ENCODE assay signal across 8 cellular contexts in the genomic region with DNA sequence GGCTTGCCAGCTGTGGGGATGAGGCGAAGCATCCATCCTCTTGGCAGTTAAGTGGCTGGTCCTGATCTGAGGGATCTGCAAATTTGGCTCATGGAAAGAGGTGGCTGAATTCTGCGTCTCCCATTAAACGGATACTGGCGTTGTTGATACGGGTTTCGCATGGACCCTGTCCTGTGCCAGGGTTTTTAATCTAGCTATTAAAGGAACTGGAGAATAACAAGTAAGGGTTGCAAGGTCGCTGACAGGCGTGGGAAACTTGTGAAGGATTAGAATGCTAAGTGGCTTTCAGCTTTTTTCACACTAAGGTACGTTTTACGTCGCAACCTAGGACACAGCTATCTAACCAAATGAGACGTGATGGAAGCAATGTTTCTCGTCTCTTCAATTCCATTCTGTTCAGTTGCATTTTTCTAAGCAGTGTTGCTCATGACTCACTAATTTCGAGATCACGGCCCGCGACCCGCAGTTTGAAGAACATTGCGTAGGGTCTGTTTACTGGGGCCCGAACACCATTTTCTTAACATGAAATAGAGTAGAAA. TPM values are rescaled to one million over a fixed set of nuclear protein-coding genes. Genes with fewer than 3 reads are reported as not detected.
DNase-seq lines count a peak whose midpoint lies in the region; ATAC-seq and TF ChIP-seq lines count a peak whose summit lies in the region.

No MANE protein-coding gene starts in this region.

- no peaks in the 10 kb centered on the region for H3K9me3 Mint-ChIP-seq in type B pancreatic cell

- no peak overlapping the region for H4K5ac ChIP-seq in mesendoderm (ENCODE audit: low read length)

- no peak overlapping the region for H2BK5ac ChIP-seq in mesendoderm (ENCODE audit: low read length)

- no peak overlapping the region for H2AK5ac ChIP-seq in mesendoderm (ENCODE audit: low read length)

- H3K56ac ChIP-seq in mesendoderm (ENCODE audit: low read length): peak overlapping the region; percentile 96

- TF ChIP-seq CTCF in type B pancreatic cell (conservative IDR thresholded peaks at IDR 0.05): no peak

- ATAC-seq in HG02571 (IDR thresholded peaks at IDR 0.05; ENCODE audit: unreplicated experiment) (peak; percentile 2), SK-N-SH treated with all-trans-retinoic acid at 6 μM for 48 hours (peak; percentile 50), HG02970 (IDR thresholded peaks at IDR 0.05; ENCODE audit: low FRiP score, unreplicated experiment) (no peak)

- DNase-seq in EL: peak; percentile 66
- DNase-seq in mesendoderm: no peak
- no peak for DNase-seq in type B pancreatic cell (ENCODE audit: extremely low spot score, unreplicated experiment)
- DNase-seq in globus pallidus (ENCODE audit: low spot score): no peak

- no peak overlapping the region for H3K18ac ChIP-seq in mesendoderm (ENCODE audit: low read length)

- H3K79me1 ChIP-seq in mesendoderm (ENCODE audit: low read length): no peaks in the 10 kb centered on the region

- H3K27ac ChIP-seq in cingulate gyrus (ENCODE audit: low read depth, low read length): peak overlapping the region; percentile 100
- H3K27ac ChIP-seq in mesendoderm (ENCODE audit: low read depth, low read length): peak overlapping the region; percentile 15

- peak overlapping the region; percentile 86 for H3K4me2 ChIP-seq in mesendoderm (ENCODE audit: low read length)

- H3K4ac ChIP-seq in mesendoderm (ENCODE audit: low read depth, low read length): no peak overlapping the region

- H3K36me3 Mint-ChIP-seq in type B pancreatic cell: peaks cover 17% of the 10 kb centered on the region

- H2BK120ac ChIP-seq in mesendoderm (ENCODE audit: low read depth, low read length): no peak overlapping the region

- H3K4me1 Mint-ChIP-seq in type B pancreatic cell (ENCODE audit: unreplicated experiment): peaks cover 23% of the 10 kb centered on the region

- peak overlapping the region; percentile 95 for H3K9ac ChIP-seq in mesendoderm (ENCODE audit: low read length)

- no peaks in the 10 kb centered on the region for H3K36me3 ChIP-seq in mesendoderm (ENCODE audit: control insufficient read depth, insufficient read depth, low read length)

- peaks cover 32% of the 10 kb centered on the region for H3K79me2 ChIP-seq in mesendoderm (ENCODE audit: control insufficient read depth, insufficient read depth, low read length)

- WGBS in mesendoderm (ENCODE audit: extremely low coverage, insufficient coverage, low lambda C conversion rate): no CpG with 5 or more reads among the region's 20 CpGs

- H2BK15ac ChIP-seq in mesendoderm (replicated peaks; ENCODE audit: low read depth): no peak overlapping the region

- H3K23ac ChIP-seq in mesendoderm (ENCODE audit: low read length): no peak overlapping the region

- H3K27ac Mint-ChIP-seq in type B pancreatic cell: peak overlapping the region; percentile 96

- H3K4me1 ChIP-seq in mesendoderm (ENCODE audit: control insufficient read depth, low read depth, low read length): peaks cover 2% of the 10 kb centered on the region

- H3K4me3 Mint-ChIP-seq in type B pancreatic cell: peak overlapping the region; percentile 98

- no peaks in the 10 kb centered on the region for H3K27me3 Mint-ChIP-seq in type B pancreatic cell

- no peaks in the 10 kb centered on the region for H3K27me3 ChIP-seq in mesendoderm (ENCODE audit: insufficient read depth, low read length, poor library complexity)

- peak overlapping the region; percentile 95 for H3K4me3 ChIP-seq in mesendoderm (ENCODE audit: low read length)

- H4K8ac ChIP-seq in mesendoderm (ENCODE audit: low read depth, low read length): no peak overlapping the region

TF ChIP-seq in SK-N-SH treated with all-trans-retinoic acid at 6 μM for 48 hours, 23 proteins besides CTCF, POLR2A, EP300 and RAD21:
- TF ChIP-seq PPARA (CRISPR knock-in tag; IDR thresholded peaks at IDR 0.05; ENCODE audit: borderline replicate concordance) (no peak), GLIS3 (CRISPR knock-in tag; IDR thresholded peaks at IDR 0.05) (no peak), ZC3H10 (CRISPR knock-in tag; IDR thresholded peaks at IDR 0.05) (no peak), SNAI2 (CRISPR knock-in tag; IDR thresholded peaks at IDR 0.05) (no peak), TCF4 (CRISPR knock-in tag; IDR thresholded peaks at IDR 0.05; ENCODE audit: borderline replicate concordance) (no peak), ZNF8 (CRISPR knock-in tag; IDR thresholded peaks at IDR 0.05) (no peak), ARNTL (CRISPR knock-in tag; IDR thresholded peaks at IDR 0.05; ENCODE audit: borderline replicate concordance, low read depth) (no peak)
- TF ChIP-seq, protein P1, sequence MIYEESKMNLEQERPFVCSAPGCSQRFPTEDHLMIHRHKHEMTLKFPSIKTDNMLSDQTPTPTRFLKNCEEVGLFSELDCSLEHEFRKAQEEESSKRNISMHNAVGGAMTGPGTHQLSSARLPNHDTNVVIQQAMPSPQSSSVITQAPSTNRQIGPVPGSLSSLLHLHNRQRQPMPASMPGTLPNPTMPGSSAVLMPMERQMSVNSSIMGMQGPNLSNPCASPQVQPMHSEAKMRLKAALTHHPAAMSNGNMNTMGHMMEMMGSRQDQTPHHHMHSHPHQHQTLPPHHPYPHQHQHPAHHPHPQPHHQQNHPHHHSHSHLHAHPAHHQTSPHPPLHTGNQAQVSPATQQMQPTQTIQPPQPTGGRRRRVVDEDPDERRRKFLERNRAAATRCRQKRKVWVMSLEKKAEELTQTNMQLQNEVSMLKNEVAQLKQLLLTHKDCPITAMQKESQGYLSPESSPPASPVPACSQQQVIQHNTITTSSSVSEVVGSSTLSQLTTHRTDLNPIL (CRISPR knock-in tag; IDR thresholded peaks at IDR 0.05; ENCODE audit: low read depth): no peak
- TF ChIP-seq, protein P2, sequence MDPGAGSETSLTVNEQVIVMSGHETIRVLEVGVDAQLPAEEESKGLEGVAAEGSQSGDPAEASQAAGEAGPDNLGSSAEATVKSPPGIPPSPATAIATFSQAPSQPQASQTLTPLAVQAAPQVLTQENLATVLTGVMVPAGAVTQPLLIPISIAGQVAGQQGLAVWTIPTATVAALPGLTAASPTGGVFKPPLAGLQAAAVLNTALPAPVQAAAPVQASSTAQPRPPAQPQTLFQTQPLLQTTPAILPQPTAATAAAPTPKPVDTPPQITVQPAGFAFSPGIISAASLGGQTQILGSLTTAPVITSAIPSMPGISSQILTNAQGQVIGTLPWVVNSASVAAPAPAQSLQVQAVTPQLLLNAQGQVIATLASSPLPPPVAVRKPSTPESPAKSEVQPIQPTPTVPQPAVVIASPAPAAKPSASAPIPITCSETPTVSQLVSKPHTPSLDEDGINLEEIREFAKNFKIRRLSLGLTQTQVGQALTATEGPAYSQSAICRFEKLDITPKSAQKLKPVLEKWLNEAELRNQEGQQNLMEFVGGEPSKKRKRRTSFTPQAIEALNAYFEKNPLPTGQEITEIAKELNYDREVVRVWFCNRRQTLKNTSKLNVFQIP (CRISPR knock-in tag; IDR thresholded peaks at IDR 0.05; ENCODE audit: borderline replicate concordance, low read depth): no peak
- TF ChIP-seq, protein P3, sequence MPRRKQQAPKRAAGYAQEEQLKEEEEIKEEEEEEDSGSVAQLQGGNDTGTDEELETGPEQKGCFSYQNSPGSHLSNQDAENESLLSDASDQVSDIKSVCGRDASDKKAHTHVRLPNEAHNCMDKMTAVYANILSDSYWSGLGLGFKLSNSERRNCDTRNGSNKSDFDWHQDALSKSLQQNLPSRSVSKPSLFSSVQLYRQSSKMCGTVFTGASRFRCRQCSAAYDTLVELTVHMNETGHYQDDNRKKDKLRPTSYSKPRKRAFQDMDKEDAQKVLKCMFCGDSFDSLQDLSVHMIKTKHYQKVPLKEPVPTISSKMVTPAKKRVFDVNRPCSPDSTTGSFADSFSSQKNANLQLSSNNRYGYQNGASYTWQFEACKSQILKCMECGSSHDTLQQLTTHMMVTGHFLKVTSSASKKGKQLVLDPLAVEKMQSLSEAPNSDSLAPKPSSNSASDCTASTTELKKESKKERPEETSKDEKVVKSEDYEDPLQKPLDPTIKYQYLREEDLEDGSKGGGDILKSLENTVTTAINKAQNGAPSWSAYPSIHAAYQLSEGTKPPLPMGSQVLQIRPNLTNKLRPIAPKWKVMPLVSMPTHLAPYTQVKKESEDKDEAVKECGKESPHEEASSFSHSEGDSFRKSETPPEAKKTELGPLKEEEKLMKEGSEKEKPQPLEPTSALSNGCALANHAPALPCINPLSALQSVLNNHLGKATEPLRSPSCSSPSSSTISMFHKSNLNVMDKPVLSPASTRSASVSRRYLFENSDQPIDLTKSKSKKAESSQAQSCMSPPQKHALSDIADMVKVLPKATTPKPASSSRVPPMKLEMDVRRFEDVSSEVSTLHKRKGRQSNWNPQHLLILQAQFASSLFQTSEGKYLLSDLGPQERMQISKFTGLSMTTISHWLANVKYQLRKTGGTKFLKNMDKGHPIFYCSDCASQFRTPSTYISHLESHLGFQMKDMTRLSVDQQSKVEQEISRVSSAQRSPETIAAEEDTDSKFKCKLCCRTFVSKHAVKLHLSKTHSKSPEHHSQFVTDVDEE (CRISPR knock-in tag; IDR thresholded peaks at IDR 0.05): no peak
TF ChIP-seq in SK-N-SH treated with all-trans-retinoic acid at 6 μM for 48 hours: peak in this region for 0.

RNA-seq across cellular contexts. Expression of a gene that starts 0.9 kb away (rescaled TPM):
- 115 TPM for polyA plus RNA-seq in mesendoderm (2013, experiment 1 of 2)
- 118 TPM for polyA plus RNA-seq in mesendoderm (2013, experiment 2 of 2)
- 38.0 and 66.3 TPM in 2 replicates for total RNA-seq in type B pancreatic cell (ENCODE audit: low replicate concordance)

RNA-seq across cellular contexts. Expression of a gene that starts 23.1 kb away (rescaled TPM):
- not detected for polyA plus RNA-seq in mesendoderm (2013, experiment 1 of 2)
- polyA plus RNA-seq in mesendoderm (2013, experiment 2 of 2): not detected
- total RNA-seq in type B pancreatic cell (ENCODE audit: low replicate concordance): not detected in 2 replicates

RNA-seq across cellular contexts. Expression of a gene that starts 56.6 kb away (rescaled TPM):
- 52.6 TPM for polyA plus RNA-seq in mesendoderm (2013, experiment 1 of 2)
- 51.9 TPM for polyA plus RNA-seq in mesendoderm (2013, experiment 2 of 2)
- 77.3 and 77.5 TPM in 2 replicates for total RNA-seq in type B pancreatic cell (ENCODE audit: low replicate concordance)
